Comparison of ENCODE assay signal across 8 cellular contexts in genomic region chr1:27773732-27774445, GRCh38. TPM values are rescaled to one million over a fixed set of nuclear protein-coding genes. Genes with fewer than 3 reads are reported as not detected.
A peak's percentile ranks its signal among the peaks of the same experiment; 100 is the strongest.
DNase-seq lines count a peak whose midpoint lies in the region; ATAC-seq, FAIRE-seq and TF ChIP-seq lines count a peak whose summit lies in the region.

No MANE protein-coding gene starts in this region.

- H3K9me3 ChIP-seq in HCT116 (ENCODE audit: control insufficient read depth in 1 of 2, insufficient read depth in 1 of 2, low read depth in 1 of 2, low read length in 2 of 2) (no peaks in the 10 kb centered on the region), H1 (ENCODE audit: insufficient read depth in 2 of 2, low read depth in 1 of 2, low read length in 1 of 2) (no peaks in the 10 kb centered on the region), mucosa of rectum (ENCODE audit: control insufficient read depth in 2 of 2, low read length in 2 of 2) (no peaks in the 10 kb centered on the region)

- H3K79me1 ChIP-seq in H1 (ENCODE audit: low read depth, low read length), result no peaks in the 10 kb centered on the region

- intact Hi-C loops in HCT116 (cut with micrococcal nuclease), result no loop called here

- H4K91ac ChIP-seq in H1 (replicated peaks; ENCODE audit: insufficient read length, low read length), result no peak overlapping the region

- H3K23me2 ChIP-seq in H1 (ENCODE audit: low read depth, low read length), result peaks cover 7% of the 10 kb centered on the region; the same call in 1 of the 2 replicates

- RAD21 ChIA-PET in HCT116 (lab: Charles Lee; ENCODE audit: low non-redundant PET in 1 of 2, low total read pairs in 2 of 2, uncharacterized antibody in 2 of 2, unreplicated experiment in 2 of 2), result no interaction called here

- no peak overlapping the region for H2BK20ac ChIP-seq in H1 (ENCODE audit: low read length)

- TSS peak; percentile 55 for BruUV-seq in HCT116 (replicated peaks; lab: Mats Ljungman, UMichigan)

- CTCF ChIA-PET in HCT116 (lab: Charles Lee), result interaction anchor here (1.2 to 1.4 kb wide), 2 partner anchors 48 to 105 kb away, joined by 5 to 6 read pairs; partner anchors contain the start of gene FAM76A
- CTCF ChIA-PET in H1 (lab: Charles Lee; ENCODE audit: partially characterized antibody), result interaction anchor here (0.6 to 1.7 kb wide), 5 partner anchors 9 to 113 kb away, joined by 3 to 7 read pairs (median 4); no protein-coding TSS in a partner anchor

- H4K5ac ChIP-seq in H1 (ENCODE audit: insufficient read length, low read depth, low read length), result no peak overlapping the region

- H3K36me3 ChIP-seq in HCT116 (ENCODE audit: control insufficient read depth in 1 of 2, insufficient read depth in 2 of 2, low read length in 2 of 2), result no peaks in the 10 kb centered on the region
- no peaks in the 10 kb centered on the region for H3K36me3 ChIP-seq in H1 (ENCODE audit: control insufficient read depth in 2 of 4, insufficient read depth in 4 of 4, low read length in 3 of 4)
- H3K36me3 ChIP-seq in mucosa of rectum (ENCODE audit: control insufficient read depth in 2 of 2, insufficient read depth in 2 of 2, low read length in 2 of 2), result no peaks in the 10 kb centered on the region

- no peak overlapping the region for H2BK15ac ChIP-seq in H1 (ENCODE audit: low read length)

- no peak overlapping the region for H2BK12ac ChIP-seq in H1 (ENCODE audit: low read depth, low read length)

- H2AFZ ChIP-seq in HCT116 (ENCODE audit: low read depth, low read length, poor library complexity, severe bottlenecking) (no peak overlapping the region), H1 (ENCODE audit: low read length) (peak overlapping the region; percentile 78; the same call in 1 of the 2 replicates)

- H3K23ac ChIP-seq in H1 (ENCODE audit: insufficient read length), result no peak overlapping the region

- 21% methylated on average over 7 of the region's 7 CpGs; no CpG with 5 or more reads in 1 of the 2 experiments for WGBS in H1 (ENCODE audit: extremely low coverage in 1 of 2, insufficient coverage in 1 of 2, insufficient read length in 1 of 2, insufficient replicate concordance in 2 of 2, low coverage in 1 of 2, low lambda C conversion rate in 2 of 2, missing lambda C conversion rate in 1 of 2), 2 experiments

- H3K14ac ChIP-seq in H1 (ENCODE audit: insufficient read length), result no peak overlapping the region

- H4K20me1 ChIP-seq in HCT116 (ENCODE audit: insufficient read depth) (no peaks in the 10 kb centered on the region), H1 (replicated peaks in 1 of 2; ENCODE audit: control insufficient read depth in 1 of 2, insufficient read depth in 2 of 2, low read length in 2 of 2) (no peaks in the 10 kb centered on the region)

- no peak overlapping the region for H4K8ac ChIP-seq in H1 (ENCODE audit: extremely low read depth, insufficient read depth, low read length)

- no peak overlapping the region for H3K4ac ChIP-seq in H1 (replicated peaks; ENCODE audit: insufficient read length, low read depth, low read length)

- peak overlapping the region; percentile 57; the same call in 1 of the 2 replicates for H3K27ac ChIP-seq in HCT116 (ENCODE audit: low read depth, low read length)
- H3K27ac ChIP-seq in H1 (ENCODE audit: low read depth, low read length), result no peak overlapping the region
- peak overlapping the region; percentile 93 to 95 for H3K27ac ChIP-seq in mucosa of rectum (ENCODE audit: low read depth in 2 of 2, low read length in 2 of 2)

- TF ChIP-seq RAD21 in HCT116 (IDR thresholded peaks at IDR 0.05; ENCODE audit: low read depth) (no peak), H1 (IDR thresholded peaks at IDR 0.05 in 1 of 2, conservative IDR thresholded peaks at IDR 0.05 in 1 of 2; ENCODE audit: low read depth in 2 of 2, low read length in 2 of 2) (no peak)

- no peak overlapping the region for H2AK5ac ChIP-seq in H1 (ENCODE audit: low read depth, low read length)

- no peak for TF ChIP-seq EP300 in H1 (IDR thresholded peaks at IDR 0.05; ENCODE audit: borderline replicate concordance in 1 of 2, low read depth in 2 of 2, low read length in 2 of 2)

- no peak overlapping the region for H2BK5ac ChIP-seq in H1 (ENCODE audit: low read depth, low read length)

- H3K56ac ChIP-seq in H1 (replicated peaks; ENCODE audit: insufficient read length, low read depth, low read length), result no peak overlapping the region

- peak; percentile 6 for DNase-seq in Daoy (ENCODE audit: low read depth)
- DNase-seq in HCT116 (ENCODE audit: low read depth, low spot score), result no peak
- no peak for DNase-seq in H1 (ENCODE audit: low read depth in 1 of 2, low spot score in 2 of 2)
- DNase-seq in T1000 (lab: John Stamatoyannopoulos, UW), result no peak
- no peak for DNase-seq in urothelium cell line (ENCODE audit: low spot score)
- DNase-seq in KG1 (lab: John Stamatoyannopoulos, UW), result no peak

- H3K9ac ChIP-seq in HCT116 (ENCODE audit: low read length) (peak overlapping the region; percentile 75), H1 (replicated peaks in 1 of 4; ENCODE audit: extremely low read depth in 1 of 4, low read depth in 3 of 4, low read length in 3 of 4) (peak overlapping the region in 3 of 4 experiments; percentile 48 to 76 (median 67); a peak in 3 of 7 replicates), mucosa of rectum (ENCODE audit: low read depth in 1 of 2, low read length in 2 of 2) (peak overlapping the region; percentile 98)

- H3K4me2 ChIP-seq in HCT116 (ENCODE audit: low read length) (peak overlapping the region; percentile 84), H1 (ENCODE audit: insufficient read depth in 1 of 2, low read depth in 2 of 2, low read length in 2 of 2) (peak overlapping the region; percentile 91 to 93)

- H2BK120ac ChIP-seq in H1 (replicated peaks; ENCODE audit: low read depth, low read length), result no peak overlapping the region

- no peaks in the 10 kb centered on the region for H3K9me2 ChIP-seq in HCT116 (ENCODE audit: insufficient read depth)

- H3K18ac ChIP-seq in H1 (ENCODE audit: extremely low read depth, low read length), result no peak overlapping the region

- TF ChIP-seq CTCF in HCT116 (IDR thresholded peaks at IDR 0.05 in 2 of 3, conservative IDR thresholded peaks at IDR 0.05 in 1 of 3; ENCODE audit: borderline replicate concordance in 1 of 3, insufficient read depth in 1 of 3, low read depth in 2 of 3, low read length in 2 of 3) (no peak), H1 (IDR thresholded peaks at IDR 0.05; ENCODE audit: control extremely low read depth in 1 of 3, insufficient read depth in 1 of 3, low read depth in 1 of 3, low read length in 3 of 3) (no peak)

- TF ChIP-seq POLR2A in HCT116 (IDR thresholded peaks at IDR 0.05; ENCODE audit: borderline replicate concordance, extremely low read depth, insufficient read depth, insufficient read length) (no peak), H1 (IDR thresholded peaks at IDR 0.05; ENCODE audit: control extremely low read depth in 1 of 2, low read depth in 2 of 2, low read length in 2 of 2) (no peak)

- POLR2A ChIA-PET in HCT116 (lab: Charles Lee), result interaction anchor here (1.5 to 2.8 kb wide), 2 partner anchors 8 to 12 kb away, joined by 10 to 17 read pairs; no protein-coding TSS in a partner anchor
- POLR2A ChIA-PET in H1 (lab: Charles Lee; ENCODE audit: partially characterized antibody), result interaction anchor here (1.0 to 4.3 kb wide), 5 partner anchors 10 to 57 kb away, joined by 3 to 23 read pairs (median 4); partner anchors contain the start of genes FAM76A and PPP1R8

- ATAC-seq in HCT116 (no peak), SK-N-SH treated with all-trans-retinoic acid at 6 μM for 48 hours (peak; percentile 17)

- FAIRE-seq in H1 (lab: Jason Lieb, UNC) (no peak), urothelium cell line (lab: Jason Lieb, UNC) (no peak)

- H3K27me3 ChIP-seq in HCT116 (ENCODE audit: insufficient read depth, low read length) (no peaks in the 10 kb centered on the region), H1 (replicated peaks in 1 of 4; ENCODE audit: control insufficient read depth in 3 of 4, extremely low read depth in 1 of 4, insufficient read depth in 3 of 4, low read length in 3 of 4) (no peaks in the 10 kb centered on the region), mucosa of rectum (ENCODE audit: control insufficient read depth in 2 of 2, insufficient read depth in 2 of 2, low read length in 2 of 2) (no peaks in the 10 kb centered on the region)

- H3K4me1 ChIP-seq in HCT116 (ENCODE audit: control insufficient read depth in 1 of 2, insufficient read depth in 2 of 2, low read length in 2 of 2) (peaks cover 4 to 18% of the 10 kb centered on the region in 2 experiments; a peak in 3 of 4 replicates), H1 (replicated peaks in 1 of 4; ENCODE audit: control insufficient read depth in 3 of 4, insufficient read depth in 4 of 4, low read length in 3 of 4) (peaks cover 0 to 2% (median 0%) of the 10 kb centered on the region in 4 experiments; a peak in 2 of 7 replicates), mucosa of rectum (ENCODE audit: control insufficient read depth in 2 of 2, insufficient read depth in 2 of 2, low read length in 2 of 2) (peaks cover 9 to 16% of the 10 kb centered on the region in 2 donors)

- H3K4me3 ChIP-seq in HCT116 (replicated peaks in 1 of 2; ENCODE audit: low read depth in 1 of 2, low read length in 2 of 2), result peak overlapping the region; percentile 65 to 66
- peak overlapping the region; percentile 71 to 95 (median 89) for H3K4me3 ChIP-seq in H1 (ENCODE audit: extremely low read depth in 1 of 4, insufficient read depth in 2 of 4, low read depth in 3 of 4, low read length in 4 of 4)
- peak overlapping the region; percentile 94 to 95 for H3K4me3 ChIP-seq in mucosa of rectum (ENCODE audit: low read length in 2 of 2)

- H3K79me2 ChIP-seq in HCT116 (ENCODE audit: insufficient read depth, low read length) (peaks cover 31% of the 10 kb centered on the region), H1 (ENCODE audit: control insufficient read depth in 1 of 2, insufficient read depth in 2 of 2, low read length in 2 of 2) (peaks cover 0 to 13% of the 10 kb centered on the region in 2 experiments; a peak in 1 of 4 replicates)

RNA-seq across cellular contexts. Expression of gene STX12, which starts 0.9 kb away (rescaled TPM):
- 36.8 and 38.7 TPM in 2 replicates for total RNA-seq in Daoy (2014; rRNA removed; shearing (Covaris generic))
- 27.6 TPM for total RNA-seq in HCT116 (2021; ENCODE audit: unreplicated experiment)
- polyA plus RNA-seq in HCT116 (2012), result 9.3 and 11.3 TPM in 2 replicates
- 11.0 and 11.6 TPM in 2 replicates for total RNA-seq in H1 (2021; fragmentation: NEBNext Ultra II Directional; extraction: Animal tissue kit (Norgen Biotek cat#: 25700))
- polyA plus RNA-seq in H1 (2011; rRNA removed), result 3.7 and 3.9 TPM in 2 replicates
- 4.2 TPM for polyA plus RNA-seq in H1 (2011; cell fraction: cytosol; rRNA removed)
- polyA plus RNA-seq in H1 (2011; cell fraction: nucleus; rRNA removed), result 5.4 TPM
- polyA plus RNA-seq in H1 (2012, experiment 1 of 2), result 4.8 to 7.4 TPM (median 5.6 TPM) in 4 replicates
- 1.1 TPM for polyA plus RNA-seq in H1 (2012, experiment 2 of 2)
- polyA plus RNA-seq in H1 (2013, experiment 1 of 2), result 8.8 TPM
- polyA plus RNA-seq in H1 (2013, experiment 2 of 2), result 8.0 TPM
- polyA minus RNA-seq in H1 (2011; rRNA and poly(A)+ RNA removed), result 4.8 and 8.2 TPM in 2 replicates
- polyA minus RNA-seq in H1 (2011; cell fraction: cytosol; rRNA and poly(A)+ RNA removed), result 3.2 TPM
- 4.5 TPM for polyA minus RNA-seq in H1 (2011; cell fraction: nucleus; rRNA and poly(A)+ RNA removed)

RNA-seq across cellular contexts. Expression of gene FAM76A, which starts 48.1 kb away (rescaled TPM):
- total RNA-seq in Daoy (2014; rRNA removed; shearing (Covaris generic)), result 7.9 and 8.9 TPM in 2 replicates
- 9.6 TPM for total RNA-seq in HCT116 (2021; ENCODE audit: unreplicated experiment)
- polyA plus RNA-seq in HCT116 (2012), result 3.3 and 4.5 TPM in 2 replicates
- total RNA-seq in H1 (2021; fragmentation: NEBNext Ultra II Directional; extraction: Animal tissue kit (Norgen Biotek cat#: 25700)), result 12.8 and 16.2 TPM in 2 replicates
- 2.7 and 3.4 TPM in 2 replicates for polyA plus RNA-seq in H1 (2011; rRNA removed)
- polyA plus RNA-seq in H1 (2011; cell fraction: cytosol; rRNA removed), result 5.2 TPM
- 5.9 TPM for polyA plus RNA-seq in H1 (2011; cell fraction: nucleus; rRNA removed)
- 8.3 to 9.4 TPM (median 9.1 TPM) in 4 replicates for polyA plus RNA-seq in H1 (2012, experiment 1 of 2)
- 1.2 TPM for polyA plus RNA-seq in H1 (2012, experiment 2 of 2)
- polyA plus RNA-seq in H1 (2013, experiment 1 of 2), result 7.5 TPM
- 8.1 TPM for polyA plus RNA-seq in H1 (2013, experiment 2 of 2)
- 10.1 and 15.7 TPM in 2 replicates for polyA minus RNA-seq in H1 (2011; rRNA and poly(A)+ RNA removed)
- 10.3 TPM for polyA minus RNA-seq in H1 (2011; cell fraction: cytosol; rRNA and poly(A)+ RNA removed)
- polyA minus RNA-seq in H1 (2011; cell fraction: nucleus; rRNA and poly(A)+ RNA removed), result 7.3 TPM

RNA-seq across cellular contexts. Expression of gene PPP1R8, which starts 56.7 kb away (rescaled TPM):
- total RNA-seq in Daoy (2014; rRNA removed; shearing (Covaris generic)), result 53.6 and 60.0 TPM in 2 replicates
- total RNA-seq in HCT116 (2021; ENCODE audit: unreplicated experiment), result 57.4 TPM
- polyA plus RNA-seq in HCT116 (2012), result 49.0 and 50.0 TPM in 2 replicates
- total RNA-seq in H1 (2021; fragmentation: NEBNext Ultra II Directional; extraction: Animal tissue kit (Norgen Biotek cat#: 25700)), result 50.5 and 51.8 TPM in 2 replicates
- polyA plus RNA-seq in H1 (2011; rRNA removed), result 33.4 and 37.1 TPM in 2 replicates
- 39.9 TPM for polyA plus RNA-seq in H1 (2011; cell fraction: cytosol; rRNA removed)
- 45.2 TPM for polyA plus RNA-seq in H1 (2011; cell fraction: nucleus; rRNA removed)
- polyA plus RNA-seq in H1 (2012, experiment 1 of 2), result 39.6 to 51.1 TPM (median 46.2 TPM) in 4 replicates
- 5.8 TPM for polyA plus RNA-seq in H1 (2012, experiment 2 of 2)
- polyA plus RNA-seq in H1 (2013, experiment 1 of 2), result 35.6 TPM
- polyA plus RNA-seq in H1 (2013, experiment 2 of 2), result 35.2 TPM
- 52.6 and 54.8 TPM in 2 replicates for polyA minus RNA-seq in H1 (2011; rRNA and poly(A)+ RNA removed)
- polyA minus RNA-seq in H1 (2011; cell fraction: cytosol; rRNA and poly(A)+ RNA removed), result 35.9 TPM
- 22.1 TPM for polyA minus RNA-seq in H1 (2011; cell fraction: nucleus; rRNA and poly(A)+ RNA removed)
